In genomic region chr3:184176377-184177330, GRCh38 we compare ENCODE assay signal across 1 cellular context.
TF ChIP-seq lines count a peak whose summit lies in the region.

No MANE protein-coding gene starts in this region.

TF ChIP-seq in HEK293, 187 proteins besides CTCF, POLR2A, EP300 and RAD21 (continued from another document and continues in another):
- TF ChIP-seq ZNF18 (tag by site-specific recombination; IDR thresholded peaks at IDR 0.05): no peak
- TF ChIP-seq ZFP69B (tag by site-specific recombination; IDR thresholded peaks at IDR 0.05): no peak
- TF ChIP-seq ZNF148 (tag by site-specific recombination; IDR thresholded peaks at IDR 0.05; ENCODE audit: borderline replicate concordance): no peak
- peak; percentile 37 for TF ChIP-seq ZNF398 (tag by site-specific recombination; IDR thresholded peaks at IDR 0.05)
- TF ChIP-seq ZNF335 (tag by site-specific recombination; conservative IDR thresholded peaks at IDR 0.05): peak; percentile 96
- no peak; the same call in 1 of the 2 replicates for TF ChIP-seq SCRT2 (tag by site-specific recombination; IDR thresholded peaks at IDR 0.05)
- TF ChIP-seq OVOL3 (tag by site-specific recombination; IDR thresholded peaks at IDR 0.05): no peak
- no peak for TF ChIP-seq ZFP41 (tag by site-specific recombination; IDR thresholded peaks at IDR 0.05; ENCODE audit: borderline replicate concordance)
- no peak for TF ChIP-seq OSR2 (tag by site-specific recombination; IDR thresholded peaks at IDR 0.05)
- TF ChIP-seq ZNF138 (tag by site-specific recombination; IDR thresholded peaks at IDR 0.05; ENCODE audit: borderline replicate concordance): no peak
- no peak for TF ChIP-seq ZNF391 (tag by site-specific recombination; IDR thresholded peaks at IDR 0.05; ENCODE audit: borderline replicate concordance, low read depth)
- no peak for TF ChIP-seq ZNF449 (tag by site-specific recombination; IDR thresholded peaks at IDR 0.05)
- no peak for TF ChIP-seq AEBP2 (tag by site-specific recombination; IDR thresholded peaks at IDR 0.05; ENCODE audit: borderline replicate concordance)
- TF ChIP-seq ZNF112 (tag by site-specific recombination; IDR thresholded peaks at IDR 0.05): no peak
- no peak for TF ChIP-seq ZNF2 (tag by site-specific recombination; IDR thresholded peaks at IDR 0.05)
- no peak for TF ChIP-seq RBAK (tag by site-specific recombination; IDR thresholded peaks at IDR 0.05)
- no peak for TF ChIP-seq ZNF280C (tag by site-specific recombination; IDR thresholded peaks at IDR 0.05)
- no peak for TF ChIP-seq ZNF221 (tag by site-specific recombination; IDR thresholded peaks at IDR 0.05; ENCODE audit: borderline replicate concordance)
- TF ChIP-seq HIC1 (tag by site-specific recombination; IDR thresholded peaks at IDR 0.05): peak; percentile 94
- TF ChIP-seq ZNF530 (tag by site-specific recombination; IDR thresholded peaks at IDR 0.05; ENCODE audit: low read depth): no peak
- peak; percentile 27 for TF ChIP-seq ZNF76 (tag by site-specific recombination; IDR thresholded peaks at IDR 0.05; ENCODE audit: borderline replicate concordance, low read depth)
- no peak for TF ChIP-seq ZBTB44 (tag by site-specific recombination; IDR thresholded peaks at IDR 0.05)
- no peak for TF ChIP-seq ZNF350 (tag by site-specific recombination; IDR thresholded peaks at IDR 0.05)
- no peak for TF ChIP-seq ZNF654 (tag by site-specific recombination; IDR thresholded peaks at IDR 0.05; ENCODE audit: low read depth)
- no peak for TF ChIP-seq PRDM4 (tag by site-specific recombination; IDR thresholded peaks at IDR 0.05)
- TF ChIP-seq ZBTB20 (tag by site-specific recombination; IDR thresholded peaks at IDR 0.05): peak; percentile 94
- no peak for TF ChIP-seq ZNF521 (tag by site-specific recombination; IDR thresholded peaks at IDR 0.05)
- no peak for TF ChIP-seq ZNF639 (tag by site-specific recombination; IDR thresholded peaks at IDR 0.05)
- TF ChIP-seq ZNF747 (tag by site-specific recombination; IDR thresholded peaks at IDR 0.05): no peak
- TF ChIP-seq ZNF843 (tag by site-specific recombination; IDR thresholded peaks at IDR 0.05): no peak
- TF ChIP-seq FEZF1 (tag by site-specific recombination; IDR thresholded peaks at IDR 0.05): no peak
- no peak for TF ChIP-seq ZNF555 (tag by site-specific recombination; conservative IDR thresholded peaks at IDR 0.05)
- no peak for TF ChIP-seq ZNF423 (tag by site-specific recombination; IDR thresholded peaks at IDR 0.05)
- no peak for TF ChIP-seq HOXC10 (CRISPR knock-in tag; IDR thresholded peaks at IDR 0.05)
- TF ChIP-seq EGR2 (tag by site-specific recombination; IDR thresholded peaks at IDR 0.05; ENCODE audit: low read depth): no peak
- TF ChIP-seq ZNF785 (tag by site-specific recombination; IDR thresholded peaks at IDR 0.05): no peak
- TF ChIP-seq ZBTB6 (tag by site-specific recombination; IDR thresholded peaks at IDR 0.05): no peak
- no peak for TF ChIP-seq ZNF202 (tag by site-specific recombination; IDR thresholded peaks at IDR 0.05; ENCODE audit: borderline replicate concordance)
- TF ChIP-seq ZNF629 (tag by site-specific recombination; IDR thresholded peaks at IDR 0.05): peak; percentile 15; the same call in 1 of the 2 replicates
- TF ChIP-seq ZNF561 (tag by site-specific recombination; IDR thresholded peaks at IDR 0.05; ENCODE audit: borderline replicate concordance): no peak; the same call in 1 of the 2 replicates
